10 cellular contexts compared by ENCODE assay signal in genomic region chr6:108872001-108872974, GRCh38. TPM values are rescaled to one million over a fixed set of nuclear protein-coding genes. Genes with fewer than 3 reads are reported as not detected.
A peak's percentile ranks its signal among the peaks of the same experiment; 100 is the strongest.
DNase-seq lines count a peak whose midpoint lies in the region; ATAC-seq and TF ChIP-seq lines count a peak whose summit lies in the region.
"Had no signal": no experiment of that assay in that cellular context is flagged by ENCODE, and none has a peak within 500 bp of the region (broad histone marks: within the 10 kb centered on the region; RNA-seq: fewer than 3 reads in every experiment).

No MANE protein-coding gene starts in this region.

- H3K9ac ChIP-seq in iPS-20b (ENCODE audit: low read depth, low read length) (no peak overlapping the region), endodermal cell (ENCODE audit: extremely low read depth, low read length, poor library complexity, severe bottlenecking) (no peak overlapping the region)

- no peaks in the 10 kb centered on the region for H3K9me3 Mint-ChIP-seq in endodermal cell

- H3K4me3 ChIP-seq in left ventricle myocardium inferior = no peak overlapping the region
- H3K4me3 ChIP-seq in iPS-20b (ENCODE audit: low read length) = no peak overlapping the region
- H3K4me3 ChIP-seq in tibial artery = no peak overlapping the region
- H3K4me3 ChIP-seq in endodermal cell (ENCODE audit: low read length) = no peak overlapping the region
- H3K4me3 ChIP-seq: cardiac muscle cell had no signal

- H3K4me3 Mint-ChIP-seq in endodermal cell = no peak overlapping the region

- WGBS in endodermal cell (ENCODE audit: insufficient coverage in 1 of 2, insufficient read length in 1 of 2), 2 experiments = 78 to 84% methylated on average over 10 of the region's 11 CpGs

- H3K36me3 ChIP-seq in left ventricle myocardium inferior (peaks cover 4% of the 10 kb centered on the region), iPS-20b (ENCODE audit: insufficient read depth, low read depth, low read length) (no peaks in the 10 kb centered on the region), tibial artery (peaks cover 0 to 20% (median 0%) of the 10 kb centered on the region in 3 donors), endodermal cell (ENCODE audit: control insufficient read depth, insufficient read depth, low read length) (no peaks in the 10 kb centered on the region)
- H3K36me3 ChIP-seq: cardiac muscle cell had no signal

- TF ChIP-seq CTCF in left ventricle myocardium inferior (IDR thresholded peaks at IDR 0.05; ENCODE audit: borderline replicate concordance) (no peak), tibial artery (IDR thresholded peaks at IDR 0.05) (no peak), endodermal cell (conservative IDR thresholded peaks at IDR 0.05) (no peak)

- H3K27ac ChIP-seq in left ventricle myocardium inferior (replicated peaks) (peak overlapping the region; percentile 82), iPS-20b (ENCODE audit: low read length) (peak overlapping the region; percentile 0), tibial artery (peak overlapping the region; percentile 68 to 79), endodermal cell (ENCODE audit: low read depth, low read length) (no peak overlapping the region)
- H3K27ac ChIP-seq: cardiac muscle cell had no signal

- H3K27me3 ChIP-seq in left ventricle myocardium inferior (ENCODE audit: low read depth) (no peaks in the 10 kb centered on the region), iPS-20b (ENCODE audit: insufficient read depth, low read length) (no peaks in the 10 kb centered on the region), tibial artery (no peaks in the 10 kb centered on the region), endodermal cell (ENCODE audit: control insufficient read depth, insufficient read depth, low read length, poor library complexity, severe bottlenecking) (no peaks in the 10 kb centered on the region)
- H3K27me3 ChIP-seq: cardiac muscle cell had no signal

- H3K4me1 ChIP-seq in left ventricle myocardium inferior (peaks cover 65% of the 10 kb centered on the region), iPS-20b (ENCODE audit: insufficient read depth, low read length) (peaks cover 22% of the 10 kb centered on the region; the same call in 1 of the 2 replicates), tibial artery (peaks cover 0 to 54% (median 30%) of the 10 kb centered on the region in 4 donors), endodermal cell (ENCODE audit: control insufficient read depth, insufficient read depth, low read length) (peaks cover 10% of the 10 kb centered on the region)

- no peak overlapping the region for H3K27ac Mint-ChIP-seq in endodermal cell

- no peak for DNase-seq in left ventricle myocardium inferior
- DNase-seq in Right ventricle myocardium inferior (ENCODE audit: missing footprints) = no peak
- DNase-seq in T-helper 9 cell = peak; percentile 16
- no peak for DNase-seq in tibial artery
- DNase-seq in NCI-H1436 (lab: John Stamatoyannopoulos, UW) = no peak
- DNase-seq in NCI-H1694 treated with DMSO at 0.1 percent for 48 hours (lab: John Stamatoyannopoulos, UW) = no peak
- DNase-seq in endodermal cell = no peak
- DNase-seq: NCI-H345 had no signal

- ATAC-seq in Right ventricle myocardium inferior = no peak

- peaks cover 11% of the 10 kb centered on the region for H3K4me1 Mint-ChIP-seq in endodermal cell

- H3K9me3 ChIP-seq in left ventricle myocardium inferior (replicated peaks) (no peaks in the 10 kb centered on the region), iPS-20b (ENCODE audit: insufficient read depth, low read depth, low read length) (no peaks in the 10 kb centered on the region), tibial artery (no peaks in the 10 kb centered on the region), endodermal cell (ENCODE audit: control insufficient read depth, low read length) (peaks cover 6% of the 10 kb centered on the region)

- H3K36me3 Mint-ChIP-seq in endodermal cell (ENCODE audit: low read depth) = peaks cover 11% of the 10 kb centered on the region

- intact Hi-C loops in left ventricle myocardium inferior (cut with micrococcal nuclease) (no loop called here), Right ventricle myocardium inferior (cut with DNase I) (no loop called here), tibial artery (cut with DNase I; ENCODE audit: low total_unique reads) (no loop called here)

- no peaks in the 10 kb centered on the region for H3K27me3 Mint-ChIP-seq in endodermal cell (ENCODE audit: insufficient read depth)

RNA-seq across cellular contexts. Expression of gene ARMC2, which starts 24.1 kb away (rescaled TPM):
- 14.0 TPM for total RNA-seq in left ventricle myocardium inferior
- 9.5 TPM for total RNA-seq in Right ventricle myocardium inferior
- total RNA-seq in endodermal cell = 1 to 10 TPM; 7.1 to 8.3 TPM
- 10.6 TPM for polyA plus RNA-seq in endodermal cell (2013, experiment 1 of 2)
- 9.4 TPM for polyA plus RNA-seq in endodermal cell (2013, experiment 2 of 2)
